In the genomic region with DNA sequence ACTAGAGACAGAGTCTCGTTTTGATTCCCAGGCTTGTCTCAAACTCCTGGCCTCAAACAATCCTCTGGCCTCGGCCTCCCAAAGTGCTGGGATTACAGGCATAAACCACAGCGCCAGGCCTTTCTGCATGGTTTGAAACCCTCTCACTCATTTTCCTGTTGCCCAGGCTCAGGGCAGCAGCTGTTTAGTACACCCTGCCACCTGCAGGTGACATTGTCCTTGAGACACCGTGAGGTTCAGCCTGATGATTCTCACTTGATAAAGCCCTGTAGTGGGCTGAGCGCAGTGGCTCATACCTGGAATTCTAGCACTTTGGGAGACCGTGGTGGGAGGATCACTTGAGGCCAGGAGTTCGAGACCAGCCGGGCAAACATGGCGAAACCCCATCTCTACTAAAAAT, we compare ENCODE assay signal across 24 cellular contexts. TPM values are rescaled to one million over a fixed set of nuclear protein-coding genes. Genes with fewer than 3 reads are reported as not detected.
DNase-seq lines count a peak whose midpoint lies in the region; ATAC-seq, FAIRE-seq and TF ChIP-seq lines count a peak whose summit lies in the region.
"Had no signal": no experiment of that assay in that cellular context is flagged by ENCODE, and none has a peak within 500 bp of the region (broad histone marks: within the 10 kb centered on the region; RNA-seq: fewer than 3 reads in every experiment).

No MANE protein-coding gene starts in this region.

- H3K36me3 ChIP-seq in BJ (ENCODE audit: control insufficient read depth, insufficient read depth, low read length) (no peaks in the 10 kb centered on the region), DND-41 (ENCODE audit: insufficient read depth, low read length) (no peaks in the 10 kb centered on the region), endothelial cell of umbilical vein (ENCODE audit: control insufficient read depth in 2 of 2, extremely low read depth in 1 of 2, insufficient read depth in 2 of 2, low read length in 2 of 2) (no peaks in the 10 kb centered on the region), spleen (peaks cover 0 to 100% (median 35%) of the 10 kb centered on the region in 6 donors)
- H3K36me3 ChIP-seq: esophagus muscularis mucosa, suprapubic skin had no signal

- no peak overlapping the region for H3K9ac ChIP-seq in DND-41 (ENCODE audit: low read depth, low read length)
- no peak overlapping the region for H3K9ac ChIP-seq in endothelial cell of umbilical vein (replicated peaks; ENCODE audit: extremely low read depth, insufficient read depth, low read length)

- CTCF ChIA-PET in BJ (lab: Yijun Ruan, JAX) (interaction anchor here (0.6 kb wide), 1 partner anchor 17 kb away, joined by 3 read pairs; no protein-coding TSS in a partner anchor), endothelial cell of umbilical vein (lab: Charles Lee) (no interaction called here)

- TF ChIP-seq POLR2A in endothelial cell of umbilical vein (IDR thresholded peaks at IDR 0.05; ENCODE audit: low read depth, low read length) (no peak), spleen (IDR thresholded peaks at IDR 0.05) (no peak)

- POLR2A ChIA-PET in BJ (lab: Charles Lee): no interaction called here
- POLR2A ChIA-PET in endothelial cell of umbilical vein (lab: Charles Lee): no interaction called here

- TF ChIP-seq CTCF in BJ (IDR thresholded peaks at IDR 0.05; ENCODE audit: insufficient read depth, low read depth, low read length) (peak; percentile 14; the same call in 1 of the 2 replicates), DND-41 (IDR thresholded peaks at IDR 0.05; ENCODE audit: borderline replicate concordance, extremely low read depth, low read length, poor library complexity, severe bottlenecking) (peak; percentile 34), endothelial cell of umbilical vein (IDR thresholded peaks at IDR 0.05; ENCODE audit: extremely low read depth in 1 of 2, insufficient read depth in 1 of 2, low read depth in 1 of 2, low read length in 2 of 2) (no peak), spleen (IDR thresholded peaks at IDR 0.05 in 8 of 11, conservative IDR thresholded peaks at IDR 0.05 in 3 of 11) (no peak)

- H4K20me1 ChIP-seq in DND-41 (ENCODE audit: insufficient read depth, low read length) (no peaks in the 10 kb centered on the region), endothelial cell of umbilical vein (replicated peaks; ENCODE audit: control insufficient read depth, extremely low read depth, insufficient read depth, low read length) (no peaks in the 10 kb centered on the region)

- H2AFZ ChIP-seq in DND-41 (ENCODE audit: low read depth, low read length): no peak overlapping the region
- H2AFZ ChIP-seq in endothelial cell of umbilical vein (ENCODE audit: low read depth, low read length): no peak overlapping the region

- H3K27ac ChIP-seq in DND-41 (ENCODE audit: low read length) (no peak overlapping the region), endothelial cell of umbilical vein (ENCODE audit: insufficient read depth, low read depth, low read length) (no peak overlapping the region), spleen (no peak overlapping the region)
- H3K27ac ChIP-seq: esophagus muscularis mucosa, suprapubic skin had no signal

- intact Hi-C loops in endothelial cell of umbilical vein (cut with micrococcal nuclease) (no loop called here), spleen (cut with DNase I; ENCODE audit: low total_unique reads) (no loop called here)

- H3K9me3 ChIP-seq in DND-41 (ENCODE audit: insufficient read depth, low read length, severe bottlenecking) (no peaks in the 10 kb centered on the region), endothelial cell of umbilical vein (replicated peaks; ENCODE audit: control insufficient read depth, insufficient read depth, low read length) (no peaks in the 10 kb centered on the region), spleen (no peaks in the 10 kb centered on the region)
- H3K9me3 ChIP-seq: esophagus muscularis mucosa, suprapubic skin had no signal

- no peak overlapping the region for H3K4me3 ChIP-seq in BJ (ENCODE audit: low read depth, low read length)
- H3K4me3 ChIP-seq in DND-41 (ENCODE audit: low read depth in 1 of 2, low read length in 2 of 2): no peak overlapping the region
- no peak overlapping the region for H3K4me3 ChIP-seq in endothelial cell of umbilical vein (replicated peaks in 1 of 3; ENCODE audit: insufficient read depth in 1 of 3, low read depth in 1 of 3, low read length in 3 of 3)
- H3K4me3 ChIP-seq in spleen: no peak overlapping the region
- H3K4me3 ChIP-seq: esophagus muscularis mucosa, suprapubic skin had no signal

- BruUV-seq in endothelial cell of umbilical vein (replicated peaks; lab: Mats Ljungman, UMichigan): no TSS peak

- no peaks in the 10 kb centered on the region for H3K9me1 ChIP-seq in endothelial cell of umbilical vein (replicated peaks; ENCODE audit: control insufficient read depth, extremely low read depth, insufficient read depth, low read length)

- H3K27me3 ChIP-seq in BJ (ENCODE audit: control insufficient read depth, insufficient read depth, low read length): no peaks in the 10 kb centered on the region
- H3K27me3 ChIP-seq in DND-41 (ENCODE audit: insufficient read depth, low read length, poor library complexity): no peaks in the 10 kb centered on the region
- no peaks in the 10 kb centered on the region for H3K27me3 ChIP-seq in endothelial cell of umbilical vein (ENCODE audit: control insufficient read depth in 2 of 2, insufficient read depth in 2 of 2, low read length in 2 of 2)
- no peaks in the 10 kb centered on the region for H3K27me3 ChIP-seq in spleen (replicated peaks in 1 of 7)

- dilution Hi-C loops in endothelial cell of umbilical vein (cut with MboI; ENCODE audit: extremely low pct_ligation_motif_present, low sequenced_read_pairs): no loop called here

- H3K4me2 ChIP-seq in DND-41 (ENCODE audit: insufficient read depth, low read length) (no peak overlapping the region), endothelial cell of umbilical vein (ENCODE audit: insufficient read depth, low read length) (no peak overlapping the region)

- ATAC-seq in DND-41 (ENCODE audit: insufficient read depth, low read depth): no peak
- ATAC-seq: right cardiac atrium had no signal

- 80 to 91% (median 90%) methylated on average over 9 of the region's 9 CpGs for WGBS in spleen, 5 donors

- peak; percentile 38 for FAIRE-seq in endothelial cell of umbilical vein (lab: Jason Lieb, UNC)
- FAIRE-seq: G401.6, GM12892 had no signal

- DNase-seq in BJ (ENCODE audit: low read depth) (no peak), DND-41 (no peak), NCI-H510A treated with DMSO at 0.1 percent for 48 hours (lab: John Stamatoyannopoulos, UW) (peak; percentile 11), endothelial cell of umbilical vein (ENCODE audit: low read depth, low spot score) (no peak), DMS114 treated with DMSO at 0.1 percent for 48 hours (lab: John Stamatoyannopoulos, UW; ENCODE audit: unreplicated experiment) (no peak), DMS79 (lab: John Stamatoyannopoulos, UW) (no peak), spleen (no peak)
- DNase-seq: activated CD4-positive, CD25-positive, alpha-beta regulatory T cell; activated naive CD4-positive, alpha-beta T cell; C1 segment of cervical spinal cord; dermis blood vessel endothelial cell; HCEC 1CT; head of caudate nucleus; islet precursor cell; mesenchymal stem cell; MV-4-11; NCI-H226; nephron progenitor cell; right cardiac atrium; T-cell had no signal

- peaks cover 7% of the 10 kb centered on the region for H3K4me1 ChIP-seq in DND-41 (ENCODE audit: insufficient read depth, low read length)
- H3K4me1 ChIP-seq in endothelial cell of umbilical vein (ENCODE audit: control insufficient read depth, extremely low read depth, insufficient read depth, low read length): no peaks in the 10 kb centered on the region
- peaks cover 0 to 7% (median 0%) of the 10 kb centered on the region in 6 donors for H3K4me1 ChIP-seq in spleen
- H3K4me1 ChIP-seq: esophagus muscularis mucosa, suprapubic skin had no signal

- H3K79me2 ChIP-seq in DND-41 (ENCODE audit: insufficient read depth, low read length): no peaks in the 10 kb centered on the region
- H3K79me2 ChIP-seq in endothelial cell of umbilical vein (ENCODE audit: control insufficient read depth, insufficient read depth, low read length): no peaks in the 10 kb centered on the region

TF ChIP-seq in endothelial cell of umbilical vein, 7 proteins besides CTCF, POLR2A, EP300 and RAD21 (continues in another document):
- TF ChIP-seq MAX (IDR thresholded peaks at IDR 0.05; ENCODE audit: insufficient read depth, insufficient read length) (no peak), POLR2AphosphoS5 (IDR thresholded peaks at IDR 0.05; ENCODE audit: insufficient read depth, low read depth, low read length) (no peak), EZH2 (IDR thresholded peaks at IDR 0.05; ENCODE audit: borderline replicate concordance, low read depth, low read length, severe bottlenecking) (no peak)

RNA-seq across cellular contexts. Expression of gene IL12RB1, which starts 12.5 kb away (rescaled TPM):
- 0.10 and 0.13 TPM in 2 replicates for polyA plus RNA-seq in BJ (2011; rRNA removed)
- 0.21 TPM in 1 of 2 replicates, not detected in the other for polyA minus RNA-seq in BJ (2011; rRNA and poly(A)+ RNA removed)
- total RNA-seq in endothelial cell of umbilical vein: not detected in 2 replicates
- not detected in 2 replicates for polyA plus RNA-seq in endothelial cell of umbilical vein
- not detected in 2 replicates for polyA plus RNA-seq in endothelial cell of umbilical vein (2011; cell fraction: cytosol; rRNA removed)
- polyA plus RNA-seq in endothelial cell of umbilical vein (2011; cell fraction: nucleus; rRNA removed): not detected in 2 replicates
- polyA plus RNA-seq in endothelial cell of umbilical vein (2012): not detected in 2 replicates
- polyA minus RNA-seq in endothelial cell of umbilical vein: not detected in 2 replicates
- not detected for polyA minus RNA-seq in endothelial cell of umbilical vein (2011; cell fraction: cytosol; rRNA and poly(A)+ RNA removed)
- not detected in 2 replicates for polyA minus RNA-seq in endothelial cell of umbilical vein (2011; cell fraction: nucleus; rRNA and poly(A)+ RNA removed)
- 10 to 100 TPM; 19.7 to 31.6 (median 25.3) TPM for total RNA-seq in spleen
- 10 to 100 TPM in 2 of 3 donors, 1 to 10 TPM in 1; 9.9 to 21.5 (median 14.8) TPM for polyA plus RNA-seq in spleen

RNA-seq across cellular contexts. Expression of gene MAST3, which starts 23.4 kb away (rescaled TPM):
- polyA plus RNA-seq in BJ (2011; rRNA removed) (1.9 and 2.8 TPM in 2 replicates), endothelial cell of umbilical vein (1.5 TPM in 2 replicates), spleen (10 to 100 TPM in 2 of 3 donors, 1 to 10 TPM in 1; 8.9 to 17.1 (median 16.1) TPM)
- 3.6 and 4.9 TPM in 2 replicates for polyA minus RNA-seq in BJ (2011; rRNA and poly(A)+ RNA removed)
- total RNA-seq in endothelial cell of umbilical vein (2.7 and 4.2 TPM in 2 replicates), spleen (10 to 100 TPM; 31.3 to 52.7 (median 39.4) TPM)
- polyA plus RNA-seq in endothelial cell of umbilical vein (2011; cell fraction: cytosol; rRNA removed): 0.94 and 1.1 TPM in 2 replicates
- 2.3 and 2.4 TPM in 2 replicates for polyA plus RNA-seq in endothelial cell of umbilical vein (2011; cell fraction: nucleus; rRNA removed)
- 1.9 and 3.3 TPM in 2 replicates for polyA plus RNA-seq in endothelial cell of umbilical vein (2012)
- polyA minus RNA-seq in endothelial cell of umbilical vein: 2.4 and 2.5 TPM in 2 replicates
- 4.2 TPM for polyA minus RNA-seq in endothelial cell of umbilical vein (2011; cell fraction: cytosol; rRNA and poly(A)+ RNA removed)
- 1.9 and 2.2 TPM in 2 replicates for polyA minus RNA-seq in endothelial cell of umbilical vein (2011; cell fraction: nucleus; rRNA and poly(A)+ RNA removed)

Comparison
In these comparisons a context has a peak if more than half of its experiments do, and no peak if none do; other contexts are left out.
1. CTCF ChIP-seq: peak in BJ (single experiment) and DND-41 (single experiment); none in endothelial cell of umbilical vein (0 of 2) and spleen (0 of 11).